9 cellular contexts compared by ENCODE assay signal in genomic region chr7:100547872-100548271, GRCh38. TPM values are rescaled to one million over a fixed set of nuclear protein-coding genes. Genes with fewer than 3 reads are reported as not detected.
DNase-seq lines count a peak whose midpoint lies in the region; ATAC-seq and TF ChIP-seq lines count a peak whose summit lies in the region.
"Had no signal": no experiment of that assay in that cellular context is flagged by ENCODE, and none has a peak within 500 bp of the region (broad histone marks: within the 10 kb centered on the region; RNA-seq: fewer than 3 reads in every experiment).

No MANE protein-coding gene starts in this region.

- H3K9me3 Mint-ChIP-seq in activated CD4-positive, alpha-beta memory T cell treated with anti-CD3 and anti-CD28 coated beads for 36 hours, result no peaks in the 10 kb centered on the region

- ATAC-seq in HG03571 (IDR thresholded peaks at IDR 0.05; ENCODE audit: unreplicated experiment) (no peak), GM18909 (IDR thresholded peaks at IDR 0.05; ENCODE audit: poor library complexity, unreplicated experiment) (no peak)

- peak overlapping the region; percentile 85 to 88 for H3K27ac ChIP-seq in right atrium auricular region
- H3K27ac ChIP-seq in stomach smooth muscle (ENCODE audit: low read length), result peak overlapping the region; percentile 98

- TF ChIP-seq CTCF in right atrium auricular region (IDR thresholded peaks at IDR 0.05), result no peak

- H3K4me1 Mint-ChIP-seq in activated CD4-positive, alpha-beta memory T cell treated with anti-CD3 and anti-CD28 coated beads for 36 hours (ENCODE audit: low read depth), result peaks cover 77% of the 10 kb centered on the region

- H3K4me3 Mint-ChIP-seq in activated CD4-positive, alpha-beta memory T cell treated with anti-CD3 and anti-CD28 coated beads for 36 hours, result no peak overlapping the region

- H3K27me3 ChIP-seq in right atrium auricular region, result no peaks in the 10 kb centered on the region
- H3K27me3 ChIP-seq in stomach smooth muscle (ENCODE audit: control insufficient read depth in 1 of 2, insufficient read depth in 2 of 2, low read length in 2 of 2), result no peaks in the 10 kb centered on the region

- CTCF ChIA-PET in activated CD4-positive, alpha-beta memory T cell treated with anti-CD3 and anti-CD28 coated beads for 36 hours (lab: Charles Lee), result interaction anchor here (1.0 to 11.7 kb wide), 7 partner anchors 9 to 143 kb away, joined by 3 to 132 read pairs (median 11); no protein-coding TSS in a partner anchor

- H3K36me3 ChIP-seq in right atrium auricular region (peaks cover 8% of the 10 kb centered on the region), stomach smooth muscle (ENCODE audit: control insufficient read depth in 2 of 2, insufficient read depth in 2 of 2, low read length in 2 of 2) (peaks cover 12 to 13% of the 10 kb centered on the region in 2 donors)

- peak overlapping the region; percentile 98 for H3K27ac Mint-ChIP-seq in activated CD4-positive, alpha-beta memory T cell treated with anti-CD3 and anti-CD28 coated beads for 36 hours

- peak overlapping the region; percentile 55 to 64 for H3K9ac ChIP-seq in stomach smooth muscle (ENCODE audit: low read length in 2 of 2)

- POLR2A ChIA-PET in activated CD4-positive, alpha-beta memory T cell treated with anti-CD3 and anti-CD28 coated beads for 36 hours (lab: Charles Lee), result interaction anchor here (1.3 to 1.6 kb wide), 3 partner anchors 9 to 120 kb away, joined by 4 read pairs; partner anchors contain the start of genes AGFG2 and ZCWPW1

- DNase-seq in DMS153 (lab: John Stamatoyannopoulos, UW) (peak; percentile 15), DMS153 treated with DMSO at 0.1 percent for 48 hours (lab: John Stamatoyannopoulos, UW; ENCODE audit: unreplicated experiment) (no peak), right atrium auricular region (ENCODE audit: low spot score) (no peak), NCI-H748 treated with DMSO at 0.1 percent for 48 hours (lab: John Stamatoyannopoulos, UW) (no peak)
- DNase-seq in activated CD4-positive, alpha-beta memory T cell treated with anti-CD3 and anti-CD28 coated beads for 36 hours, result no peak

- H3K4me3 ChIP-seq in right atrium auricular region (no peak overlapping the region), stomach smooth muscle (ENCODE audit: low read length in 2 of 2) (peak overlapping the region in 1 of 2 donors; percentile 22)

- H3K36me3 Mint-ChIP-seq in activated CD4-positive, alpha-beta memory T cell treated with anti-CD3 and anti-CD28 coated beads for 36 hours, result peaks cover 25% of the 10 kb centered on the region

- no peaks in the 10 kb centered on the region for H3K27me3 Mint-ChIP-seq in activated CD4-positive, alpha-beta memory T cell treated with anti-CD3 and anti-CD28 coated beads for 36 hours

- H3K4me1 ChIP-seq in right atrium auricular region (peaks cover 0 to 53% of the 10 kb centered on the region in 2 donors), stomach smooth muscle (ENCODE audit: control insufficient read depth, insufficient read depth, low read length) (peaks cover 31% of the 10 kb centered on the region)

- intact Hi-C loops in activated CD4-positive, alpha-beta memory T cell treated with anti-CD3 and anti-CD28 coated beads for 36 hours (cut with micrococcal nuclease), result loop anchor here (2.0 kb wide), 1 partner anchor 1167 kb away; no protein-coding TSS in a partner anchor

- H3K9me3 ChIP-seq in right atrium auricular region (no peaks in the 10 kb centered on the region), stomach smooth muscle (ENCODE audit: control insufficient read depth in 2 of 2, low read length in 2 of 2) (no peaks in the 10 kb centered on the region)

RNA-seq across cellular contexts. Expression of gene AGFG2, which starts 8.9 kb away (rescaled TPM):
- 10 to 100 TPM; 60.9 to 62.5 TPM for total RNA-seq in activated CD4-positive, alpha-beta memory T cell treated with anti-CD3 and anti-CD28 coated beads for 36 hours
- total RNA-seq in right atrium auricular region, result 10 to 100 TPM; 16.4 to 25.8 TPM

RNA-seq across cellular contexts. Expression of gene SAP25, which starts 25.8 kb away (rescaled TPM):
- total RNA-seq in activated CD4-positive, alpha-beta memory T cell treated with anti-CD3 and anti-CD28 coated beads for 36 hours, result 10 to 100 TPM in 1 of 2 experiments, 1 to 10 TPM in 1; 9.9 to 11.4 TPM
- not detected for total RNA-seq in right atrium auricular region
- total RNA-seq: RPMI7951 had no signal

RNA-seq across cellular contexts. Expression of gene LRCH4, which starts 38.1 kb away (rescaled TPM):
- total RNA-seq in activated CD4-positive, alpha-beta memory T cell treated with anti-CD3 and anti-CD28 coated beads for 36 hours, result 10 to 100 TPM; 93.4 to 97.7 TPM
- total RNA-seq in right atrium auricular region, result 10 to 100 TPM; 23.0 to 46.2 TPM

RNA-seq across cellular contexts. Expression of gene FBXO24, which starts 38.3 kb away (rescaled TPM):
- 1 to 10 TPM; 2.2 to 2.6 TPM for total RNA-seq in activated CD4-positive, alpha-beta memory T cell treated with anti-CD3 and anti-CD28 coated beads for 36 hours
- total RNA-seq in right atrium auricular region, result under 1 TPM in 1 of 2 donors, not detected in 1; 0.20 TPM

RNA-seq across cellular contexts. Expression of gene PCOLCE, which starts 54.3 kb away (rescaled TPM):
- total RNA-seq in activated CD4-positive, alpha-beta memory T cell treated with anti-CD3 and anti-CD28 coated beads for 36 hours, result 10 to 100 TPM in 1 of 2 experiments, 1 to 10 TPM in 1; 9.2 to 11.0 TPM
- total RNA-seq in right atrium auricular region, result 10 to 100 TPM; 25.4 to 39.0 TPM

Comparison
In these comparisons a context has a peak if more than half of its experiments do, and no peak if none do; other contexts are left out.
1. RNA of gene SAP25, which starts 25.8 kb away (total RNA-seq): 9.9 to 11.4 TPM in activated CD4-positive, alpha-beta memory T cell treated with anti-CD3 and anti-CD28 coated beads for 36 hours; not detected in right atrium auricular region; every median in the first group is over 4 times any median in the second.